Comparison of ENCODE assay signal across 22 cellular contexts in genomic region chr10:7587168-7587864, GRCh38.
"Had no signal": no experiment of that assay in that cellular context is flagged by ENCODE, and none has a peak within 500 bp of the region (broad histone marks: within the 10 kb centered on the region; RNA-seq: fewer than 3 reads in every experiment).

No MANE protein-coding gene starts in this region.

- H3K36me3 ChIP-seq: ascending aorta had no signal

- DNase-seq: activated CD4-positive, alpha-beta T cell treated with anti-CD3 and anti-CD28 coated beads for 36 hours; activated CD8-positive, alpha-beta T cell treated with anti-CD3 and anti-CD28 coated beads for 36 hours; activated effector memory CD4-positive, alpha-beta T cell treated with Interleukin-2 at 50 U/mL for 16 hours; activated naive CD4-positive, alpha-beta T cell; activated T-cell treated with anti-CD3 and anti-CD28 coated beads, Interleukin-2, amount 50 U/mL, for 24 hours; body of pancreas; central memory CD4-positive, alpha-beta T cell; NCI-H1092; NCI-H1417; NCI-H2029; NCI-H2107; NCI-H2171 treated with DMSO at 0.1 percent for 48 hours; NCI-H226; NCI-H510A; NCI-H526 treated with DMSO at 0.1 percent for 48 hours; NCI-H82; SIG-M5; T-cell; T-helper 2 cell; T1000 had no signal

- ATAC-seq: activated CD4-positive, alpha-beta T cell treated with anti-CD3 and anti-CD28 coated beads for 36 hours; activated CD8-positive, alpha-beta T cell treated with anti-CD3 and anti-CD28 coated beads for 36 hours; body of pancreas; T-cell had no signal

- H3K27ac ChIP-seq: ascending aorta, body of pancreas, VCaP had no signal

- H3K4me1 ChIP-seq: ascending aorta, body of pancreas had no signal

- H3K27me3 ChIP-seq: ascending aorta, body of pancreas had no signal

- H3K9me3 ChIP-seq: ascending aorta, body of pancreas had no signal

- H3K4me3 ChIP-seq: ascending aorta, body of pancreas had no signal
